1 cellular context compared by ENCODE assay signal in the genomic region with DNA sequence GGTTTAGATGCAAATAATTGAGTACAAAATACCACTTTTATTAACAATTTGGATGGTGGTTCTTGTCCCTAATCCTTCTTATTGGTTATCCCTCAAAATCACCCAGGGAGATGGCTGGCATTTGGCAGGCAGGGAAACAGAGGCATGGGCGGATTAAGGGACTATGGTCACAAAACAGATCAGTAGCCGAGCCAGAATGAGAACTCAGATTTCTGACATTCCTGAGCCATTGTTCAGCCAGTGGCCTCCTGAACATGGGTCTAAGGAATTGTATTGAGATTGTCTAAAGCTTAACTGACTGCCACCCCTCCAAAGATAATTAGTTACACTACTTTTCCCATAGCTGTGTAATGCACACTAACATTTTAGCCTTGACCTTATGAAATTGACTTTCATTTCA.
TF ChIP-seq lines count a peak whose summit lies in the region.

No MANE protein-coding gene starts in this region.

TF ChIP-seq in H1, 55 proteins besides CTCF, POLR2A, EP300 and RAD21 (continued from another document):
- no peak for TF ChIP-seq CHD1 (IDR thresholded peaks at IDR 0.05; ENCODE audit: low read depth, low read length)
